In genomic region chr9:127489471-127490115, GRCh38 we compare ENCODE assay signal across 1 cellular context.
TF ChIP-seq lines count a peak whose summit lies in the region.

No MANE protein-coding gene starts in this region.

TF ChIP-seq in K562, 482 proteins besides CTCF, POLR2A, EP300 and RAD21 (continued from another document):
- TF ChIP-seq ZBTB12 (CRISPR knock-in tag; IDR thresholded peaks at IDR 0.05) = no peak
- no peak for TF ChIP-seq NFXL1 (CRISPR knock-in tag; IDR thresholded peaks at IDR 0.05)
- TF ChIP-seq MLX (CRISPR knock-in tag; conservative IDR thresholded peaks at IDR 0.05) = no peak
- TF ChIP-seq ZNF655 (CRISPR knock-in tag; IDR thresholded peaks at IDR 0.05) = no peak
- no peak for TF ChIP-seq VEZF1 (CRISPR knock-in tag; IDR thresholded peaks at IDR 0.05)
- no peak for TF ChIP-seq CREM (IDR thresholded peaks at IDR 0.05; ENCODE audit: low read depth)
- TF ChIP-seq HMG20B (CRISPR knock-in tag; IDR thresholded peaks at IDR 0.05) = no peak
- no peak for TF ChIP-seq ZNF12 (CRISPR knock-in tag; IDR thresholded peaks at IDR 0.05)
- TF ChIP-seq ZFX (CRISPR knock-in tag; IDR thresholded peaks at IDR 0.05) = no peak
- no peak for TF ChIP-seq ZNF586 (CRISPR knock-in tag; conservative IDR thresholded peaks at IDR 0.05)
- no peak for TF ChIP-seq MITF (IDR thresholded peaks at IDR 0.05)
- no peak for TF ChIP-seq TOE1 (IDR thresholded peaks at IDR 0.05; ENCODE audit: borderline replicate concordance)
- TF ChIP-seq TOE1 (CRISPR knock-in tag; IDR thresholded peaks at IDR 0.05; ENCODE audit: borderline replicate concordance, low read depth) = no peak
- TF ChIP-seq YY1 (IDR thresholded peaks at IDR 0.05; ENCODE audit: borderline replicate concordance in 1 of 3, control insufficient read depth in 1 of 3, extremely low read depth in 1 of 3, insufficient read depth in 3 of 3, insufficient read length in 1 of 3, insufficient replicate concordance in 2 of 3, low read depth in 1 of 3, low read length in 2 of 3) = no peak
- no peak for TF ChIP-seq RNF219 (CRISPR knock-in tag; IDR thresholded peaks at IDR 0.05)
- TF ChIP-seq KLF6 (CRISPR knock-in tag; IDR thresholded peaks at IDR 0.05; ENCODE audit: borderline replicate concordance) = no peak
- no peak for TF ChIP-seq SNAPC5 (CRISPR knock-in tag; IDR thresholded peaks at IDR 0.05)
- no peak for TF ChIP-seq POU5F1 (IDR thresholded peaks at IDR 0.05; ENCODE audit: borderline replicate concordance, low read depth, low read length, partially characterized antibody)
- TF ChIP-seq KDM4B (IDR thresholded peaks at IDR 0.05; ENCODE audit: borderline replicate concordance in 2 of 2, low read depth in 1 of 2) = no peak
- TF ChIP-seq DACH1 (IDR thresholded peaks at IDR 0.05; ENCODE audit: partially characterized antibody) = no peak
